ENCODE assay signal across 26 cellular contexts in the genomic region with DNA sequence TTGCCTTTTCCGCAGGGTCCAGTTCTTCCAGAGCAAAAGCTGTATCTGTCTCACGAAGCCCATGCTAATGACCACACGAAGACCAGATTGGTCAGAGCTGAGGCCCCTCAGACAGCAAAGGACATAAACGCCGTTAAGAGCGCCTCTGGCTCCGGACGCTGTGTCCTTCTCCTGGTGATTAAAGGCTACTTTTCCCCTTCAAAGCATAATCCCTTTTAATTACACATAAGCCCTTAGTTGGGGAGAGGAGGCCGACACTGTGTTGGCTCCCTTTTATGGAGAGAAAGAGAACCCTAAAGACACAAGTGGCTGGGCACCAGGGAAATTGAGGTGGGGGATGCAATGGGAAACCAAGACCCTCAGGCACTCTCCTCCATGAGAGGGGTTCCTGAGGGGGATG. TPM values are rescaled to one million over a fixed set of nuclear protein-coding genes. Genes with fewer than 3 reads are reported as not detected.
DNase-seq lines count a peak whose midpoint lies in the region; ATAC-seq and TF ChIP-seq lines count a peak whose summit lies in the region.
"Had no signal": no experiment of that assay in that cellular context is flagged by ENCODE, and none has a peak within 500 bp of the region (broad histone marks: within the 10 kb centered on the region; RNA-seq: fewer than 3 reads in every experiment).

ABCA4 (minus strand) TSS at position 166 of the 400 bp plus-strand sequence; CDS start at position 63, 103 bp downstream.

- no peaks in the 10 kb centered on the region for H3K36me3 ChIP-seq in Caco-2 (ENCODE audit: control insufficient read depth, insufficient read depth, low read length)
- H3K36me3 ChIP-seq: brain microvascular endothelial cell, MG63 had no signal

- H3K4me3 ChIP-seq in Caco-2 (ENCODE audit: low read depth, low read length) = no peak within 1 kb of the TSS
- H3K4me3 ChIP-seq: A549, GM12878, MG63 had no signal

- peaks cover 29% of the 10 kb centered on the region for H3K4me1 Mint-ChIP-seq in Caco-2 (ENCODE audit: low read depth, unreplicated experiment)
- H3K4me1 Mint-ChIP-seq in nephron progenitor cell = peaks cover 64% of the 10 kb centered on the region
- H3K4me1 Mint-ChIP-seq in activated CD4-positive, alpha-beta T cell treated with anti-CD3 and anti-CD28 coated beads for 36 hours = no peaks in the 10 kb centered on the region
- H3K4me1 Mint-ChIP-seq: activated CD4-positive, alpha-beta memory T cell treated with anti-CD3 and anti-CD28 coated beads, Interleukin-2, amount 10 ng/mL, durations not matched to agents 7 days and 5 days; T-helper 17 cell had no signal

- TF ChIP-seq CTCF in Caco-2 (IDR thresholded peaks at IDR 0.05; ENCODE audit: insufficient read depth in 1 of 2, low read depth in 1 of 2, low read length in 1 of 2, severe bottlenecking in 1 of 2, unreplicated experiment in 1 of 2) (no peak), nephron progenitor cell (IDR thresholded peaks at IDR 0.05) (no peak)

- H3K27me3 Mint-ChIP-seq in Caco-2 (ENCODE audit: insufficient read depth, unreplicated experiment) = no peaks in the 10 kb centered on the region
- peaks cover 9% of the 10 kb centered on the region for H3K27me3 Mint-ChIP-seq in nephron progenitor cell (ENCODE audit: low read depth, poor library complexity)
- no peaks in the 10 kb centered on the region for H3K27me3 Mint-ChIP-seq in activated CD4-positive, alpha-beta T cell treated with anti-CD3 and anti-CD28 coated beads for 36 hours
- H3K27me3 Mint-ChIP-seq: activated CD4-positive, alpha-beta memory T cell treated with anti-CD3 and anti-CD28 coated beads, Interleukin-2, amount 10 ng/mL, durations not matched to agents 7 days and 5 days; CD4-positive, alpha-beta T cell had no signal

- POLR2A ChIA-PET in Caco-2 (lab: Charles Lee) = no interaction called here
- POLR2A ChIA-PET in activated CD4-positive, alpha-beta T cell treated with anti-CD3 and anti-CD28 coated beads for 36 hours (lab: Charles Lee) = no interaction called here

- H3K36me3 Mint-ChIP-seq in Caco-2 (ENCODE audit: insufficient read depth, unreplicated experiment) (peaks cover 2% of the 10 kb centered on the region), nephron progenitor cell (ENCODE audit: low read depth) (no peaks in the 10 kb centered on the region)
- H3K36me3 Mint-ChIP-seq in activated CD4-positive, alpha-beta T cell treated with anti-CD3 and anti-CD28 coated beads for 36 hours (ENCODE audit: low read depth) = no peaks in the 10 kb centered on the region

- peak within 1 kb of the TSS; percentile 37 for H3K4me3 Mint-ChIP-seq in Caco-2 (ENCODE audit: unreplicated experiment)
- H3K4me3 Mint-ChIP-seq in nephron progenitor cell = peak within 1 kb of the TSS; percentile 64
- no peak within 1 kb of the TSS for H3K4me3 Mint-ChIP-seq in activated CD4-positive, alpha-beta T cell treated with anti-CD3 and anti-CD28 coated beads for 36 hours
- H3K4me3 Mint-ChIP-seq: activated CD4-positive, alpha-beta memory T cell treated with anti-CD3 and anti-CD28 coated beads, Interleukin-2, amount 10 ng/mL, durations not matched to agents 7 days and 5 days; CD4-positive, alpha-beta T cell; T-helper 17 cell had no signal

- no peak for ATAC-seq in activated CD4-positive, alpha-beta T cell treated with anti-CD3 and anti-CD28 coated beads for 36 hours
- no peak for ATAC-seq in GM19452 (IDR thresholded peaks at IDR 0.05; ENCODE audit: unreplicated experiment)
- ATAC-seq: A549, GM12878, left colon, T-helper 17 cell had no signal

- H3K9me3 ChIP-seq in Caco-2 = no peaks in the 10 kb centered on the region
- H3K9me3 ChIP-seq: A549, MG63 had no signal

- H3K27ac Mint-ChIP-seq in Caco-2 (ENCODE audit: unreplicated experiment) (peak within 1 kb of the TSS; percentile 48), nephron progenitor cell (no peak within 1 kb of the TSS)
- H3K27ac Mint-ChIP-seq in activated CD4-positive, alpha-beta T cell treated with anti-CD3 and anti-CD28 coated beads for 36 hours = no peak within 1 kb of the TSS
- H3K27ac Mint-ChIP-seq: activated CD4-positive, alpha-beta memory T cell treated with anti-CD3 and anti-CD28 coated beads, Interleukin-2, amount 10 ng/mL, durations not matched to agents 7 days and 5 days; CD4-positive, alpha-beta T cell; T-helper 17 cell had no signal

- H3K9me3 Mint-ChIP-seq in Caco-2 (ENCODE audit: unreplicated experiment) (no peaks in the 10 kb centered on the region), nephron progenitor cell (no peaks in the 10 kb centered on the region)
- H3K9me3 Mint-ChIP-seq in activated CD4-positive, alpha-beta T cell treated with anti-CD3 and anti-CD28 coated beads for 36 hours (ENCODE audit: low read depth) = no peaks in the 10 kb centered on the region
- H3K9me3 Mint-ChIP-seq: activated CD4-positive, alpha-beta memory T cell treated with anti-CD3 and anti-CD28 coated beads, Interleukin-2, amount 10 ng/mL, durations not matched to agents 7 days and 5 days; CD4-positive, alpha-beta T cell had no signal

- no peaks in the 10 kb centered on the region for H3K27me3 ChIP-seq in Caco-2 (replicated peaks; ENCODE audit: control insufficient read depth, insufficient read depth, low read length)
- H3K27me3 ChIP-seq: brain microvascular endothelial cell, MG63 had no signal

- DNase-seq in Caco-2 (no peak), NCI-H524 treated with DMSO at 0.1 percent for 48 hours (lab: John Stamatoyannopoulos, UW) (peak; percentile 69), dermis blood vessel endothelial cell (no peak), nephron progenitor cell (no peak), DMS53 treated with DMSO at 0.1 percent for 48 hours (lab: John Stamatoyannopoulos, UW; ENCODE audit: unreplicated experiment) (no peak)
- no peak for DNase-seq in activated CD4-positive, alpha-beta T cell treated with anti-CD3 and anti-CD28 coated beads for 36 hours
- DNase-seq in activated CD8-positive, alpha-beta memory T cell treated with anti-CD3 and anti-CD28 coated beads, Interleukin-2, amount 50 U/mL, for 4 hours = no peak
- DNase-seq: activated CD4-positive, alpha-beta memory T cell treated with anti-CD3 and anti-CD28 coated beads, Interleukin-2, amount 10 ng/mL, durations not matched to agents 7 days and 5 days; activated CD4-positive, alpha-beta T cell treated with anti-CD3 and anti-CD28 coated beads for 1 hour; activated naive CD4-positive, alpha-beta T cell treated with anti-CD3 and anti-CD28 coated beads, Interleukin-2, amount 50 U/mL, for 16 hours; brain microvascular endothelial cell; CD4-positive, alpha-beta T cell; DMS 273 treated with DMSO at 0.1 percent for 48 hours; hippocampal formation; left colon; mesendoderm; MG63; NCI-H1105; NCI-H187; NCI-H2171; occipital lobe; stimulated activated naive CD4-positive, alpha-beta T cell treated with Interleukin-2 at 50 U/mL for 16 hours; T-helper 17 cell had no signal

- CTCF ChIA-PET in Caco-2 (lab: Charles Lee) = no interaction called here
- CTCF ChIA-PET in activated CD4-positive, alpha-beta T cell treated with anti-CD3 and anti-CD28 coated beads for 36 hours (lab: Charles Lee) = no interaction called here

- H3K4me1 ChIP-seq in Caco-2 = peaks cover 54% of the 10 kb centered on the region

- no TSS peak for BruUV-seq in Caco-2 (replicated peaks; lab: Mats Ljungman, UMichigan)

- intact Hi-C loops in Caco-2 (cut with micrococcal nuclease; ENCODE audit: unreplicated experiment) = no loop called here
- intact Hi-C loops in activated CD4-positive, alpha-beta T cell treated with anti-CD3 and anti-CD28 coated beads for 36 hours (cut with DNase I, micrococcal nuclease) = no loop called here

RNA-seq across cellular contexts. Expression of gene ABCA4, which starts in this region (rescaled TPM):
- total RNA-seq in Caco-2 (2022) (1.0 and 1.8 TPM in 2 replicates), dermis blood vessel endothelial cell (113 and 177 TPM in 2 replicates)
- total RNA-seq in activated CD4-positive, alpha-beta T cell treated with anti-CD3 and anti-CD28 coated beads for 36 hours = under 1 TPM; 0.14 to 0.18 TPM
- total RNA-seq: activated CD4-positive, alpha-beta memory T cell treated with anti-CD3 and anti-CD28 coated beads, Interleukin-2, amount 10 ng/mL, durations not matched to agents 7 days and 5 days; CD4-positive, alpha-beta T cell; T-helper 17 cell had no signal

Comparison
In these comparisons a context has a peak if more than half of its experiments do, and no peak if none do; other contexts are left out.
1. RNA of gene ABCA4 (total RNA-seq): 113 to 177 TPM in dermis blood vessel endothelial cell; 1.0 to 1.8 TPM in Caco-2 and 0.14 to 0.18 TPM in activated CD4-positive, alpha-beta T cell treated with anti-CD3 and anti-CD28 coated beads for 36 hours; every median in the first group is over 10 times any median in the second.